Comparison of ENCODE assay signal across 4 cellular contexts in the genomic region with DNA sequence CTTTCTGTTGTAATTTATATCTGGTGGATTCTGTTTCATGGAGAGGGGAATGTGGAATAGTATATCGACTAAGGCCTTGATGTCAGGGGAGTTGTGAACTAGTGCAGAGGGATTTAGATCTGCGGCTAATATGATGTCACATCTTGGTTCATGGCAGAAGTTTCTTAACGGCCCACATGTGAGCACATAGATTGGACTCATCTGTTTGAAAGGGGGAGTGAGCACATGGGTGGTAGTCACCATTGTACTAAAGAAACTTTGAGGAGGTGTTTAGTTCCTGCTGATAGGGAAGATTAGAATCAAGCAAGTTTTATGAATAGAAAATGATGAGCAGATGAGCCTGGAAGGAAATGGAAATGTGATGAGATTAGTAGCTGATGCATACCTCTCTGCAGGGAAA.
"Had no signal": no experiment of that assay in that cellular context is flagged by ENCODE, and none has a peak within 500 bp of the region (broad histone marks: within the 10 kb centered on the region; RNA-seq: fewer than 3 reads in every experiment).

No MANE protein-coding gene starts in this region.

- ATAC-seq: GM23338 had no signal

- H3K4me3 Mint-ChIP-seq: GM23338, H9 had no signal

- H3K27ac Mint-ChIP-seq: GM23338, H9 had no signal

- DNase-seq: H9, HCEC 1CT, IMR-90 had no signal

- H3K4me3 ChIP-seq: GM23338 had no signal
